ENCODE assay signal across 1 cellular context in genomic region chr20:63860325-63861051, GRCh38.
TF ChIP-seq lines count a peak whose summit lies in the region.

No MANE protein-coding gene starts in this region.

TF ChIP-seq in IMR-90, 13 proteins besides CTCF, POLR2A, EP300 and RAD21:
- TF ChIP-seq MAZ (IDR thresholded peaks at IDR 0.05; ENCODE audit: borderline replicate concordance, low read depth, low read length): no peak
- no peak for TF ChIP-seq MAFK (IDR thresholded peaks at IDR 0.05; ENCODE audit: low read depth, low read length)
- no peak for TF ChIP-seq CEBPB (IDR thresholded peaks at IDR 0.05; ENCODE audit: low read depth, low read length)
- TF ChIP-seq MXI1 (IDR thresholded peaks at IDR 0.05; ENCODE audit: borderline replicate concordance, low read depth, low read length): no peak
- TF ChIP-seq CHD1 (IDR thresholded peaks at IDR 0.05; ENCODE audit: low read depth, low read length): no peak
- no peak for TF ChIP-seq ELK1 (IDR thresholded peaks at IDR 0.05; ENCODE audit: borderline replicate concordance, low read depth, low read length)
- no peak for TF ChIP-seq RFX5 (IDR thresholded peaks at IDR 0.05; ENCODE audit: low read depth, low read length)
